9 cellular contexts compared by ENCODE assay signal in the genomic region with DNA sequence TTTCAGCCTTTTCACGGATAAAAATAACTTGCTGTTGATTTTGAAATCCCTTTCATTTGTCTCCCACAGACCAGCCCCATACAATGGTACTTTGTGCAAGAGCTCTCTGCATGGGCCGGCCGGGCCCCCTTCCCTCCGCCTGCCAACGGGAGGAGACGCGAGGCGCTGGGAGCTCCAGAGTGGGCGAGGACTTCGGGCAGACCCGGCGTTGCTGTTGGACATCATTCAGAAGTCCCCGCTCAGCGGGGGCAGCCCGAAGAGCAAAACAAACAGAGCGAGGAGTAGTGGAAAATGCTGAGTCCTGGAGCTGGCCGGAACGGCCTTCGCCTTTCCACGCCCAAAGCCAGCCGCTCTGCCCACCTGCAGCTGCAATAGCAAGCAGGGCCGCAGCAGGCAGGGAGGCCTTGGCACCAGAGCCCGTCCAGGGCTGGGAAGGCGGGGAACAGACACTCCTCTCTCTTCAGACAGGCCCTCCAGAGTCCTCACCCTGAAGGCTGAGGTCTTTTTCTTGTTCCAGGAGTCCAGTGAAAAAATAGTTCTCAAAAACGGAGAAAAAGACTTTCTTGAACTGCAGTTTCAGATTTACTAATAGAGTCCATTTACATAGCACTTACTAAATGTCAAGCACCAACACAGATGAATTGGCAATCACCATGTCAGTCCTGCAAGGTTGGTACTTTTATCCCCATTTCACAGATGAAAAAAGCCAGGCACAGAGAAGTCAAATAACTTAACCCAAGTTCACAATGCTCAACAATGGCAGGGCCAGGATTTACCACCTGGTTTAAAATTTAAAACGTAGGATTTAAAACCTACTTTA.
DNase-seq lines count a peak whose midpoint lies in the region; ATAC-seq and TF ChIP-seq lines count a peak whose summit lies in the region.
"Had no signal": no experiment of that assay in that cellular context is flagged by ENCODE, and none has a peak within 500 bp of the region (broad histone marks: within the 10 kb centered on the region; RNA-seq: fewer than 3 reads in every experiment).

No MANE protein-coding gene starts in this region.

- intact Hi-C loops in left ventricle myocardium inferior (cut with micrococcal nuclease): no loop called here

- DNase-seq in left ventricle myocardium inferior (peak; percentile 62), T-helper 9 cell (no peak), HuH-7 (ENCODE audit: low spot score) (no peak), progenitor cell of endocrine pancreas (ENCODE audit: low spot score, unreplicated experiment) (no peak)
- DNase-seq: activated CD4-positive, alpha-beta T cell treated with anti-CD3 and anti-CD28 coated beads for 4 hours had no signal

- peaks cover 8% of the 10 kb centered on the region for H3K4me1 Mint-ChIP-seq in progenitor cell of endocrine pancreas (ENCODE audit: low read depth)

- H3K9me3 ChIP-seq in left ventricle myocardium inferior (replicated peaks): peaks cover 3% of the 10 kb centered on the region
- no peaks in the 10 kb centered on the region for H3K9me3 ChIP-seq in skeletal muscle tissue (ENCODE audit: control insufficient read depth in 3 of 3, low read length in 3 of 3)

- H3K27me3 Mint-ChIP-seq in progenitor cell of endocrine pancreas: peaks cover 29% of the 10 kb centered on the region

- peaks cover 5% of the 10 kb centered on the region for H3K9me3 Mint-ChIP-seq in progenitor cell of endocrine pancreas (ENCODE audit: low read depth)

- H3K9ac ChIP-seq in skeletal muscle tissue (ENCODE audit: low read depth in 1 of 3, low read length in 3 of 3): peak overlapping the region in 1 of 3 donors; percentile 55

- H3K27ac ChIP-seq in VCaP (peak overlapping the region; percentile 83), left ventricle myocardium inferior (replicated peaks) (peak overlapping the region; percentile 80), skeletal muscle tissue (ENCODE audit: low read depth, low read length) (peak overlapping the region; percentile 23)

- TF ChIP-seq CTCF in VCaP (conservative IDR thresholded peaks at IDR 0.05) (no peak), left ventricle myocardium inferior (IDR thresholded peaks at IDR 0.05; ENCODE audit: borderline replicate concordance) (no peak), progenitor cell of endocrine pancreas (IDR thresholded peaks at IDR 0.05; ENCODE audit: unreplicated experiment) (no peak)

- H3K4me1 ChIP-seq in left ventricle myocardium inferior (peaks cover 53% of the 10 kb centered on the region), skeletal muscle tissue (ENCODE audit: control insufficient read depth in 3 of 3, insufficient read depth in 3 of 3, low read length in 3 of 3) (peaks cover 23 to 37% (median 30%) of the 10 kb centered on the region in 3 donors)

- H3K27me3 ChIP-seq in left ventricle myocardium inferior (ENCODE audit: low read depth) (no peaks in the 10 kb centered on the region), skeletal muscle tissue (ENCODE audit: control insufficient read depth in 3 of 3, insufficient read depth in 3 of 3, low read length in 3 of 3) (no peaks in the 10 kb centered on the region)

- H3K4me3 ChIP-seq in left ventricle myocardium inferior: peak overlapping the region; percentile 54
- H3K4me3 ChIP-seq in skeletal muscle tissue (ENCODE audit: low read length in 3 of 3): peak overlapping the region; percentile 11 to 53 (median 30)

- ATAC-seq in GM19351 (IDR thresholded peaks at IDR 0.05; ENCODE audit: unreplicated experiment): peak; percentile 53
- no peak for ATAC-seq in HG02610 (IDR thresholded peaks at IDR 0.05; ENCODE audit: unreplicated experiment)

- no peak overlapping the region for H3K4me3 Mint-ChIP-seq in progenitor cell of endocrine pancreas (ENCODE audit: low read depth)

- H3K36me3 ChIP-seq in left ventricle myocardium inferior (peaks cover 3% of the 10 kb centered on the region), skeletal muscle tissue (ENCODE audit: control insufficient read depth in 3 of 3, insufficient read depth in 3 of 3, low read length in 3 of 3) (no peaks in the 10 kb centered on the region)

- no peak overlapping the region for H3K27ac Mint-ChIP-seq in progenitor cell of endocrine pancreas

- H3K36me3 Mint-ChIP-seq in progenitor cell of endocrine pancreas (ENCODE audit: insufficient read depth): no peaks in the 10 kb centered on the region

Comparison
In these comparisons a context has a peak if more than half of its experiments do, and no peak if none do; other contexts are left out.
1. H3K27ac ChIP-seq: peak in every context shown above with its lines; median percentile 83 in VCaP; 80 in left ventricle myocardium inferior; 23 in skeletal muscle tissue.